In genomic region chrX:29478336-29479069, GRCh38 we compare ENCODE assay signal across 9 cellular contexts.
DNase-seq lines count a peak whose midpoint lies in the region; ATAC-seq, FAIRE-seq and TF ChIP-seq lines count a peak whose summit lies in the region.
"Had no signal": no experiment of that assay in that cellular context is flagged by ENCODE, and none has a peak within 500 bp of the region (broad histone marks: within the 10 kb centered on the region; RNA-seq: fewer than 3 reads in every experiment).

No MANE protein-coding gene starts in this region.

- ATAC-seq in GM18909 (IDR thresholded peaks at IDR 0.05; ENCODE audit: poor library complexity, unreplicated experiment) (peak; percentile 94), HG02943 (IDR thresholded peaks at IDR 0.05; ENCODE audit: low read depth, unreplicated experiment) (peak; percentile 82), pancreas (peak in 3 of 4 donors; percentile 53 to 81 (median 71))

- DNase-seq in COR-L47 (lab: John Stamatoyannopoulos, UW) (peak; percentile 0), NCI-H460 (ENCODE audit: extremely low read depth, low read depth) (peak; percentile 47), dorsolateral prefrontal cortex (no peak), pancreas (peak in 2 of 6 donors; percentile 8 to 15), prostate gland (ENCODE audit: low spot score) (no peak), suprapubic skin (ENCODE audit: low spot score in 2 of 2) (no peak)

- peak; percentile 17 for FAIRE-seq in pancreas (lab: Jason Lieb, UNC)
- FAIRE-seq: TTC549 had no signal

- WGBS in pancreas, 2 donors, result 36 to 40% methylated on average over 10 of the region's 10 CpGs
- WGBS in prostate gland, result 48% methylated on average over 10 of the region's 10 CpGs
- 49% methylated on average over 10 of the region's 10 CpGs for WGBS in suprapubic skin

- TF ChIP-seq EP300 in suprapubic skin (IDR thresholded peaks at IDR 0.05), result no peak

- TF ChIP-seq CTCF in dorsolateral prefrontal cortex (IDR thresholded peaks at IDR 0.05 in 54 of 56, conservative IDR thresholded peaks at IDR 0.05 in 2 of 56; ENCODE audit: low read depth in 1 of 56, partially characterized antibody in 56 of 56) (peak in 49 of 56 donors; percentile 17 to 59 (median 46)), pancreas (IDR thresholded peaks at IDR 0.05) (peak; percentile 9 to 54 (median 36)), prostate gland (IDR thresholded peaks at IDR 0.05) (peak in 1 of 4 experiments; percentile 21), suprapubic skin (IDR thresholded peaks at IDR 0.05) (peak in 1 of 2 donors; percentile 15)

- peaks cover 0 to 33% (median 0%) of the 10 kb centered on the region in 45 donors for H3K27me3 ChIP-seq in dorsolateral prefrontal cortex
- H3K27me3 ChIP-seq in pancreas, result peaks cover 0 to 9% (median 0%) of the 10 kb centered on the region in 4 donors
- H3K27me3 ChIP-seq in prostate gland (replicated peaks; ENCODE audit: insufficient read depth), result no peaks in the 10 kb centered on the region
- no peaks in the 10 kb centered on the region for H3K27me3 ChIP-seq in suprapubic skin

- H3K27ac ChIP-seq in dorsolateral prefrontal cortex (no peak overlapping the region), pancreas (no peak overlapping the region), prostate gland (no peak overlapping the region), suprapubic skin (no peak overlapping the region)

- H3K36me3 ChIP-seq in pancreas (no peaks in the 10 kb centered on the region), prostate gland (no peaks in the 10 kb centered on the region), suprapubic skin (no peaks in the 10 kb centered on the region)

- no peaks in the 10 kb centered on the region for H3K9me3 ChIP-seq in pancreas
- H3K9me3 ChIP-seq in prostate gland, result no peaks in the 10 kb centered on the region
- no peaks in the 10 kb centered on the region for H3K9me3 ChIP-seq in suprapubic skin

- TF ChIP-seq POLR2A in prostate gland (IDR thresholded peaks at IDR 0.05) (no peak), suprapubic skin (IDR thresholded peaks at IDR 0.05) (no peak)

- H3K4me3 ChIP-seq in dorsolateral prefrontal cortex, result no peak overlapping the region
- no peak overlapping the region for H3K4me3 ChIP-seq in pancreas
- H3K4me3 ChIP-seq in prostate gland, result no peak overlapping the region
- no peak overlapping the region for H3K4me3 ChIP-seq in suprapubic skin

- intact Hi-C loops in dorsolateral prefrontal cortex (cut with DNase I), result no loop called here
- intact Hi-C loops in pancreas (cut with DNase I), result no loop called here
- intact Hi-C loops in prostate gland (cut with DNase I), result no loop called here

- H3K4me1 ChIP-seq in pancreas (no peaks in the 10 kb centered on the region), prostate gland (replicated peaks) (no peaks in the 10 kb centered on the region), suprapubic skin (no peaks in the 10 kb centered on the region)

Comparison
In these comparisons a context has a peak if more than half of its experiments do, and no peak if none do; other contexts are left out.
1. DNase-seq: peak in COR-L47 (single experiment) and NCI-H460 (single experiment); none in dorsolateral prefrontal cortex (0 of 10), prostate gland (single experiment) and suprapubic skin (0 of 2).
2. Peak in every context shown above with its lines, with median percentiles within 50 percentile points of each other: ATAC-seq.